In the genomic region with DNA sequence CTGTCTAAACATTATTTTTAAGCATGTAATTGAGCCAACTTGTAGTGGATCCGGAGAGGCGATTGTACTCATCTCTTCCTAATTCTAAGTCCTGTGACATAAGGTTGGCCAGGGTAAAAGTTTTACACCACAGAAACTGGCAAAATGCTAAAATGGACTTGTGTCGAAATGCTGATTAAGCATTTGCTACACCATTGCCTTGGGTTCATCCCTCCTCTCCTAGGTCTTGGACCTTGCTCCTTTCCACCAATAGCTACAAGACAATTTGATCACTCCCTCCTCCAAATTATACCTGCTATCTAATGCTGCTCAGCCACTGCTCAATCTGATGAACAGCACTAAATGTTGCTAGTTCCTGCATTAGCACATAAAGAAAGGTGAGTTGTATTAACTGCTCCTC, we compare ENCODE assay signal across 16 cellular contexts.
DNase-seq lines count a peak whose midpoint lies in the region; ATAC-seq and TF ChIP-seq lines count a peak whose summit lies in the region.
"Had no signal": no experiment of that assay in that cellular context is flagged by ENCODE, and none has a peak within 500 bp of the region (broad histone marks: within the 10 kb centered on the region; RNA-seq: fewer than 3 reads in every experiment).

No MANE protein-coding gene starts in this region.

- TF ChIP-seq RAD21 in liver (IDR thresholded peaks at IDR 0.05), result peak in 1 of 2 donors; percentile 12

- POLR2A ChIA-PET in MCF 10A (lab: Yijun Ruan, JAX), result no interaction called here
- POLR2A ChIA-PET in CD8-positive, alpha-beta T cell (lab: Charles Lee), result no interaction called here

- H3K36me3 Mint-ChIP-seq in MCF 10A (ENCODE audit: insufficient read depth, unreplicated experiment), result peaks cover 10% of the 10 kb centered on the region
- peaks cover 9% of the 10 kb centered on the region for H3K36me3 Mint-ChIP-seq in CD8-positive, alpha-beta T cell

- TF ChIP-seq POLR2A in breast epithelium (IDR thresholded peaks at IDR 0.05) (no peak), erythroblast (IDR thresholded peaks at IDR 0.05; ENCODE audit: low read length) (no peak)

- BruUV-seq in MCF 10A (replicated peaks; lab: Mats Ljungman, UMichigan), result no TSS peak

- H3K4me3 Mint-ChIP-seq in MCF 10A (ENCODE audit: unreplicated experiment), result no peak overlapping the region
- H3K4me3 Mint-ChIP-seq in CD8-positive, alpha-beta T cell, result no peak overlapping the region
- H3K4me3 Mint-ChIP-seq: CD14-positive monocyte; CD4-positive, alpha-beta memory T cell; GM23338; H9 had no signal

- 41% methylated on average over 3 of the region's 3 CpGs for WGBS in liver

- H3K4me1 ChIP-seq in breast epithelium (no peaks in the 10 kb centered on the region), liver (ENCODE audit: control insufficient read depth in 4 of 4, insufficient read depth in 4 of 4, low read length in 3 of 4) (peaks cover 0 to 22% (median 13%) of the 10 kb centered on the region in 4 donors)
- peaks cover 10% of the 10 kb centered on the region for H3K4me1 ChIP-seq in CD8-positive, alpha-beta T cell (ENCODE audit: insufficient read depth, low read length)
- H3K4me1 ChIP-seq: BLaER1 had no signal

- H3K4me1 Mint-ChIP-seq in MCF 10A (ENCODE audit: insufficient read depth, unreplicated experiment), result peaks cover 8% of the 10 kb centered on the region
- peaks cover 12% of the 10 kb centered on the region for H3K4me1 Mint-ChIP-seq in CD8-positive, alpha-beta T cell (ENCODE audit: low read depth)

- intact Hi-C loops in MCF 10A (cut with micrococcal nuclease), result no loop called here
- intact Hi-C loops in breast epithelium (cut with DNase I; ENCODE audit: low total_unique reads), result no loop called here
- intact Hi-C loops in CD8-positive, alpha-beta T cell (cut with DNase I, micrococcal nuclease), result no loop called here

- CTCF ChIA-PET in MCF 10A (lab: Yijun Ruan, JAX), result interaction anchor here (1.0 kb wide), 1 partner anchor 569 kb away, joined by 3 read pairs; no protein-coding TSS in a partner anchor
- CTCF ChIA-PET in CD8-positive, alpha-beta T cell (lab: Charles Lee), result no interaction called here

- H3K36me3 ChIP-seq in breast epithelium (no peaks in the 10 kb centered on the region), liver (ENCODE audit: control insufficient read depth in 4 of 4, insufficient read depth in 3 of 4, low read depth in 1 of 4, low read length in 3 of 4) (no peaks in the 10 kb centered on the region)
- no peaks in the 10 kb centered on the region for H3K36me3 ChIP-seq in CD8-positive, alpha-beta T cell (ENCODE audit: insufficient read depth, low read length)
- H3K36me3 ChIP-seq: BLaER1 had no signal

- no peak overlapping the region for H3K9ac ChIP-seq in liver (ENCODE audit: low read depth in 1 of 2, low read length in 2 of 2)
- H3K9ac ChIP-seq: BLaER1 had no signal

- DNase-seq in MCF 10A (ENCODE audit: unreplicated experiment), result no peak
- DNase-seq in breast epithelium (ENCODE audit: low spot score in 2 of 2), result no peak
- DNase-seq in erythroblast (lab: John Stamatoyannopoulos, UW), result peak; percentile 8 to 16
- DNase-seq in DMS 273 treated with DMSO at 0.1 percent for 48 hours (lab: John Stamatoyannopoulos, UW), result no peak
- no peak for DNase-seq in CD8-positive, alpha-beta T cell
- DNase-seq: Calu3; CD4-positive, alpha-beta memory T cell; DMS53; H9; KBM-7 had no signal

- H3K27me3 ChIP-seq in breast epithelium (no peaks in the 10 kb centered on the region), liver (ENCODE audit: control insufficient read depth in 4 of 4, insufficient read depth in 4 of 4, low read length in 3 of 4) (no peaks in the 10 kb centered on the region)
- H3K27me3 ChIP-seq in CD8-positive, alpha-beta T cell (ENCODE audit: insufficient read depth, low read length), result no peaks in the 10 kb centered on the region
- H3K27me3 ChIP-seq: BLaER1 had no signal

- no peak overlapping the region for H3K27ac ChIP-seq in breast epithelium
- H3K27ac ChIP-seq in liver (ENCODE audit: low read depth in 1 of 2, low read length in 2 of 2), result no peak overlapping the region
- H3K27ac ChIP-seq in CD8-positive, alpha-beta T cell (ENCODE audit: low read depth, low read length), result no peak overlapping the region
- H3K27ac ChIP-seq: 22Rv1, BLaER1 had no signal

- H3K9me3 ChIP-seq in breast epithelium, result no peaks in the 10 kb centered on the region
- no peaks in the 10 kb centered on the region for H3K9me3 ChIP-seq in liver (ENCODE audit: control insufficient read depth in 4 of 4, low read length in 3 of 4)
- no peaks in the 10 kb centered on the region for H3K9me3 ChIP-seq in CD8-positive, alpha-beta T cell (ENCODE audit: low read length)
- H3K9me3 ChIP-seq: BLaER1 had no signal

- ATAC-seq in CD8-positive, alpha-beta T cell, result no peak
- ATAC-seq in HG03045 (IDR thresholded peaks at IDR 0.05; ENCODE audit: unreplicated experiment), result no peak
- ATAC-seq: GM23338 had no signal

- no peak overlapping the region for H3K4me3 ChIP-seq in breast epithelium
- H3K4me3 ChIP-seq in liver (ENCODE audit: low read depth in 1 of 3, low read length in 3 of 3), result no peak overlapping the region
- no peak overlapping the region for H3K4me3 ChIP-seq in CD8-positive, alpha-beta T cell (ENCODE audit: low read depth, low read length)
- H3K4me3 ChIP-seq: BLaER1, GM23338 had no signal

- TF ChIP-seq CTCF in MCF 10A (IDR thresholded peaks at IDR 0.05; ENCODE audit: unreplicated experiment) (no peak), breast epithelium (IDR thresholded peaks at IDR 0.05) (no peak), liver (IDR thresholded peaks at IDR 0.05; ENCODE audit: low read depth, low read length, missing input control) (no peak)
- TF ChIP-seq CTCF in CD8-positive, alpha-beta T cell (IDR thresholded peaks at IDR 0.05), result no peak

- no peaks in the 10 kb centered on the region for H3K27me3 Mint-ChIP-seq in MCF 10A (ENCODE audit: insufficient read depth, unreplicated experiment)
- H3K27me3 Mint-ChIP-seq in CD8-positive, alpha-beta T cell (ENCODE audit: low read depth), result no peaks in the 10 kb centered on the region
- H3K27me3 Mint-ChIP-seq: CD4-positive, alpha-beta memory T cell had no signal

- no peaks in the 10 kb centered on the region for H3K9me3 Mint-ChIP-seq in MCF 10A (ENCODE audit: unreplicated experiment)
- no peaks in the 10 kb centered on the region for H3K9me3 Mint-ChIP-seq in CD8-positive, alpha-beta T cell
- H3K9me3 Mint-ChIP-seq: CD4-positive, alpha-beta memory T cell; GM23338; H9 had no signal

- peak overlapping the region; percentile 32 for H3K27ac Mint-ChIP-seq in MCF 10A (ENCODE audit: low read depth, unreplicated experiment)
- no peak overlapping the region for H3K27ac Mint-ChIP-seq in CD8-positive, alpha-beta T cell
- H3K27ac Mint-ChIP-seq: CD14-positive monocyte, GM23338, H9 had no signal

TF ChIP-seq in liver, 16 proteins besides CTCF, POLR2A, EP300 and RAD21 (continues in another document):
- TF ChIP-seq HNF4A (conservative IDR thresholded peaks at IDR 0.05) (peak; percentile 56 to 60), HNF4G (IDR thresholded peaks at IDR 0.05) (peak; percentile 31), RXRA (IDR thresholded peaks at IDR 0.05) (peak; percentile 34 to 39), EGR1 (IDR thresholded peaks at IDR 0.05; ENCODE audit: low read depth in 2 of 2) (no peak), NR2F2 (IDR thresholded peaks at IDR 0.05) (no peak), GABPA (IDR thresholded peaks at IDR 0.05 in 1 of 2, conservative IDR thresholded peaks at IDR 0.05 in 1 of 2) (no peak), JUND (IDR thresholded peaks at IDR 0.05) (no peak), TAF1 (conservative IDR thresholded peaks at IDR 0.05) (no peak), FOXA1 (IDR thresholded peaks at IDR 0.05) (no peak), SP1 (IDR thresholded peaks at IDR 0.05) (peak; percentile 30)
- TF ChIP-seq, protein P1, sequence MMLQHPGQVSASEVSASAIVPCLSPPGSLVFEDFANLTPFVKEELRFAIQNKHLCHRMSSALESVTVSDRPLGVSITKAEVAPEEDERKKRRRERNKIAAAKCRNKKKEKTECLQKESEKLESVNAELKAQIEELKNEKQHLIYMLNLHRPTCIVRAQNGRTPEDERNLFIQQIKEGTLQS (IDR thresholded peaks at IDR 0.05), result no peak
- TF ChIP-seq, protein P2, sequence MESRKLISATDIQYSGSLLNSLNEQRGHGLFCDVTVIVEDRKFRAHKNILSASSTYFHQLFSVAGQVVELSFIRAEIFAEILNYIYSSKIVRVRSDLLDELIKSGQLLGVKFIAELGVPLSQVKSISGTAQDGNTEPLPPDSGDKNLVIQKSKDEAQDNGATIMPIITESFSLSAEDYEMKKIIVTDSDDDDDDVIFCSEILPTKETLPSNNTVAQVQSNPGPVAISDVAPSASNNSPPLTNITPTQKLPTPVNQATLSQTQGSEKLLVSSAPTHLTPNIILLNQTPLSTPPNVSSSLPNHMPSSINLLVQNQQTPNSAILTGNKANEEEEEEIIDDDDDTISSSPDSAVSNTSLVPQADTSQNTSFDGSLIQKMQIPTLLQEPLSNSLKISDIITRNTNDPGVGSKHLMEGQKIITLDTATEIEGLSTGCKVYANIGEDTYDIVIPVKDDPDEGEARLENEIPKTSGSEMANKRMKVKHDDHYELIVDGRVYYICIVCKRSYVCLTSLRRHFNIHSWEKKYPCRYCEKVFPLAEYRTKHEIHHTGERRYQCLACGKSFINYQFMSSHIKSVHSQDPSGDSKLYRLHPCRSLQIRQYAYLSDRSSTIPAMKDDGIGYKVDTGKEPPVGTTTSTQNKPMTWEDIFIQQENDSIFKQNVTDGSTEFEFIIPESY (IDR thresholded peaks at IDR 0.05), result no peak
- TF ChIP-seq, protein P3, sequence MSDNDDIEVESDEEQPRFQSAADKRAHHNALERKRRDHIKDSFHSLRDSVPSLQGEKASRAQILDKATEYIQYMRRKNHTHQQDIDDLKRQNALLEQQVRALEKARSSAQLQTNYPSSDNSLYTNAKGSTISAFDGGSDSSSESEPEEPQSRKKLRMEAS (IDR thresholded peaks at IDR 0.05), result no peak

Comparison
In these comparisons a context has a peak if more than half of its experiments do, and no peak if none do; other contexts are left out.
1. DNase-seq: peak in erythroblast (2 of 2); none in MCF 10A (single experiment), breast epithelium (0 of 2), DMS 273 treated with DMSO at 0.1 percent for 48 hours (single experiment) and CD8-positive, alpha-beta T cell (0 of 7).